In genomic region chr20:47230811-47231256, GRCh38 we compare ENCODE assay signal across 16 cellular contexts.
DNase-seq lines count a peak whose midpoint lies in the region; ATAC-seq and TF ChIP-seq lines count a peak whose summit lies in the region.
"Had no signal": no experiment of that assay in that cellular context is flagged by ENCODE, and none has a peak within 500 bp of the region (broad histone marks: within the 10 kb centered on the region; RNA-seq: fewer than 3 reads in every experiment).

No MANE protein-coding gene starts in this region.

- H3K9ac ChIP-seq in IMR-90 (ENCODE audit: low read depth, low read length): peak overlapping the region; percentile 35

- H3K56ac ChIP-seq in IMR-90 (ENCODE audit: extremely low read depth, insufficient read depth, low read length): peak overlapping the region; percentile 52; the same call in 1 of the 2 replicates

- peak overlapping the region; percentile 92 for H2BK120ac ChIP-seq in IMR-90 (ENCODE audit: low read depth, low read length)

- H3K36me3 ChIP-seq in IMR-90 (ENCODE audit: control insufficient read depth, insufficient read depth, low read length): peaks cover 42% of the 10 kb centered on the region

- intact Hi-C loops in IMR-90 (cut with micrococcal nuclease): no loop called here

- peaks cover 18% of the 10 kb centered on the region for H3K4me1 ChIP-seq in IMR-90 (ENCODE audit: control insufficient read depth, insufficient read depth, low read length)

- TF ChIP-seq RAD21 in IMR-90 (IDR thresholded peaks at IDR 0.05; ENCODE audit: low read length): no peak

- H3K9me3 ChIP-seq in AG04450 (ENCODE audit: control insufficient read depth, insufficient read depth, low read length) (no peaks in the 10 kb centered on the region), IMR-90 (ENCODE audit: control insufficient read depth, insufficient read depth, low read length) (no peaks in the 10 kb centered on the region)
- H3K9me3 ChIP-seq: adrenal gland, MG63 had no signal

- peak overlapping the region; percentile 15 for H2AFZ ChIP-seq in IMR-90 (replicated peaks; ENCODE audit: low read length, poor library complexity)

- WGBS in IMR-90 (ENCODE audit: extremely low coverage in 2 of 2, insufficient read length in 1 of 2), 2 experiments: 88% methylated on average over 5 of the region's 8 CpGs; no CpG with 5 or more reads in 1 of the 2 experiments

- POLR2A ChIA-PET in AG04450 (lab: Yijun Ruan, JAX) (no interaction called here), IMR-90 (lab: Charles Lee; ENCODE audit: unreplicated experiment) (no interaction called here)

- peak overlapping the region; percentile 85 for H2AK5ac ChIP-seq in IMR-90 (ENCODE audit: low read depth, low read length)

- H2BK5ac ChIP-seq in IMR-90 (ENCODE audit: low read depth, low read length, poor library complexity, severe bottlenecking): peak overlapping the region; percentile 93

- peak overlapping the region; percentile 98 for H3K14ac ChIP-seq in IMR-90 (replicated peaks; ENCODE audit: low read depth, low read length)

- no peak for TF ChIP-seq POLR2A in IMR-90 (IDR thresholded peaks at IDR 0.05; ENCODE audit: low read depth, low read length)

- H4K8ac ChIP-seq in IMR-90 (ENCODE audit: low read depth in 2 of 2, low read length in 2 of 2): peak overlapping the region; percentile 63 to 92; a peak in 3 of 4 replicates

- in situ Hi-C loops in IMR-90 (cut with MboI; ENCODE audit: low sequenced_read_pairs): no loop called here

- H3K27me3 ChIP-seq in AG04450 (ENCODE audit: control insufficient read depth, insufficient read depth, low read length) (no peaks in the 10 kb centered on the region), IMR-90 (ENCODE audit: control insufficient read depth, insufficient read depth, low read length) (no peaks in the 10 kb centered on the region)
- H3K27me3 ChIP-seq: adrenal gland, MG63 had no signal

- DNase-seq in AG04450 (ENCODE audit: low read depth, low spot score): no peak
- DNase-seq in IMR-90: peak; percentile 57
- DNase-seq in amniotic epithelial cell (ENCODE audit: low read depth): peak; percentile 24
- DNase-seq in left kidney (ENCODE audit: low read depth, low spot score): peak; percentile 10
- no peak for DNase-seq in NCI-H510A treated with DMSO at 0.1 percent for 48 hours (lab: John Stamatoyannopoulos, UW)
- DNase-seq: activated CD4-positive, alpha-beta memory T cell treated with anti-CD3 and anti-CD28 coated beads for 36 hours; activated T-cell treated with anti-CD3 and anti-CD28 coated beads, Interleukin-2, amount 50 U/mL, for 24 hours; HCEC 1CT; MG63; NCI-H2081; NCI-H69 had no signal

- dilution Hi-C loops in IMR-90 (cut with HindIII; ENCODE audit: low sequenced_read_pairs, unreplicated experiment): no loop called here

- H3K23ac ChIP-seq in IMR-90 (ENCODE audit: low read depth, low read length): peak overlapping the region; percentile 65

- peak overlapping the region; percentile 91 for H3K27ac ChIP-seq in AG04450 (ENCODE audit: low read depth, low read length)
- peak overlapping the region; percentile 78 for H3K27ac ChIP-seq in IMR-90 (ENCODE audit: insufficient read depth, low read length)

- H2BK15ac ChIP-seq in IMR-90 (ENCODE audit: low read depth, low read length): peak overlapping the region; percentile 84

- no TSS peak for BruUV-seq in IMR-90 (replicated peaks; lab: Mats Ljungman, UMichigan)

- H3K4me3 ChIP-seq in AG04450 (ENCODE audit: low read depth, low read length): no peak overlapping the region
- H3K4me3 ChIP-seq in IMR-90 (ENCODE audit: insufficient read depth, low read depth, low read length): no peak overlapping the region
- H3K4me3 ChIP-seq: adrenal gland, MG63 had no signal

- H3K4ac ChIP-seq in IMR-90 (ENCODE audit: low read depth, low read length): peak overlapping the region; percentile 96

- H4K91ac ChIP-seq in IMR-90 (ENCODE audit: insufficient read depth, low read depth, low read length): peak overlapping the region; percentile 95

- H2BK20ac ChIP-seq in IMR-90 (ENCODE audit: low read depth, low read length): peak overlapping the region; percentile 93

- peak overlapping the region; percentile 90 for H3K18ac ChIP-seq in IMR-90 (ENCODE audit: low read depth, low read length)

- CTCF ChIA-PET in AG04450 (lab: Charles Lee) (interaction anchor here (2.9 kb wide), 1 partner anchor 153 kb away, joined by 17 read pairs; no protein-coding TSS in a partner anchor), IMR-90 (lab: Yijun Ruan, JAX) (interaction anchor here (1.5 kb wide), 1 partner anchor 153 kb away, joined by 3 read pairs; no protein-coding TSS in a partner anchor)

- no peak overlapping the region for H3K4me2 ChIP-seq in IMR-90 (ENCODE audit: low read depth, low read length)

- TF ChIP-seq CTCF in AG04450 (IDR thresholded peaks at IDR 0.05; ENCODE audit: low read depth, low read length): no peak
- no peak for TF ChIP-seq CTCF in IMR-90 (conservative IDR thresholded peaks at IDR 0.05; ENCODE audit: low read depth, low read length)

- H4K5ac ChIP-seq in IMR-90 (ENCODE audit: low read depth, low read length): peak overlapping the region; percentile 83

- H3K79me1 ChIP-seq in IMR-90 (ENCODE audit: low read depth in 1 of 2, low read length in 2 of 2): peaks cover 22 to 61% of the 10 kb centered on the region in 2 experiments

- peaks cover 16% of the 10 kb centered on the region for H3K9me1 ChIP-seq in IMR-90 (ENCODE audit: insufficient read depth, low read length)

- peak overlapping the region; percentile 74 for H2AK9ac ChIP-seq in IMR-90 (replicated peaks; ENCODE audit: low read depth, low read length, poor library complexity)

- peak; percentile 12; the same call in 1 of the 2 replicates for ATAC-seq in IMR-90 (ENCODE audit: low read depth)
- no peak for ATAC-seq in HG03280 (IDR thresholded peaks at IDR 0.05; ENCODE audit: unreplicated experiment)
- no peak for ATAC-seq in GM19455 (IDR thresholded peaks at IDR 0.05; ENCODE audit: unreplicated experiment)
- no peak for ATAC-seq in GM21717 (IDR thresholded peaks at IDR 0.05; ENCODE audit: unreplicated experiment)
- ATAC-seq: Panc1 had no signal

- H4K20me1 ChIP-seq in IMR-90 (ENCODE audit: insufficient read depth, low read length): no peaks in the 10 kb centered on the region

TF ChIP-seq in IMR-90, 13 proteins besides CTCF, POLR2A, EP300 and RAD21:
- no peak for TF ChIP-seq CEBPB (IDR thresholded peaks at IDR 0.05; ENCODE audit: low read depth, low read length)
- no peak for TF ChIP-seq MXI1 (IDR thresholded peaks at IDR 0.05; ENCODE audit: borderline replicate concordance, low read depth, low read length)
- TF ChIP-seq SMC3 (IDR thresholded peaks at IDR 0.05; ENCODE audit: low read depth, low read length): no peak
- TF ChIP-seq RFX5 (IDR thresholded peaks at IDR 0.05; ENCODE audit: low read depth, low read length): no peak
- TF ChIP-seq, protein P1, sequence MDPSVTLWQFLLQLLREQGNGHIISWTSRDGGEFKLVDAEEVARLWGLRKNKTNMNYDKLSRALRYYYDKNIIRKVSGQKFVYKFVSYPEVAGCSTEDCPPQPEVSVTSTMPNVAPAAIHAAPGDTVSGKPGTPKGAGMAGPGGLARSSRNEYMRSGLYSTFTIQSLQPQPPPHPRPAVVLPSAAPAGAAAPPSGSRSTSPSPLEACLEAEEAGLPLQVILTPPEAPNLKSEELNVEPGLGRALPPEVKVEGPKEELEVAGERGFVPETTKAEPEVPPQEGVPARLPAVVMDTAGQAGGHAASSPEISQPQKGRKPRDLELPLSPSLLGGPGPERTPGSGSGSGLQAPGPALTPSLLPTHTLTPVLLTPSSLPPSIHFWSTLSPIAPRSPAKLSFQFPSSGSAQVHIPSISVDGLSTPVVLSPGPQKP (IDR thresholded peaks at IDR 0.05; ENCODE audit: borderline replicate concordance, low read depth, low read length): no peak
- TF ChIP-seq CHD1 (IDR thresholded peaks at IDR 0.05; ENCODE audit: low read depth, low read length): no peak
- TF ChIP-seq NFE2L2 (IDR thresholded peaks at IDR 0.05; ENCODE audit: low read depth, low read length): no peak
- no peak for TF ChIP-seq BHLHE40 (IDR thresholded peaks at IDR 0.05; ENCODE audit: low read depth, low read length)
- TF ChIP-seq FOS (IDR thresholded peaks at IDR 0.05; ENCODE audit: low read depth, low read length): no peak

Comparison
In these comparisons a context has a peak if more than half of its experiments do, and no peak if none do; other contexts are left out.
1. DNase-seq: peak in IMR-90 (single experiment), amniotic epithelial cell (single experiment) and left kidney (single experiment); none in AG04450 (single experiment) and NCI-H510A treated with DMSO at 0.1 percent for 48 hours (single experiment).